1 cellular context compared by ENCODE assay signal in the genomic region with DNA sequence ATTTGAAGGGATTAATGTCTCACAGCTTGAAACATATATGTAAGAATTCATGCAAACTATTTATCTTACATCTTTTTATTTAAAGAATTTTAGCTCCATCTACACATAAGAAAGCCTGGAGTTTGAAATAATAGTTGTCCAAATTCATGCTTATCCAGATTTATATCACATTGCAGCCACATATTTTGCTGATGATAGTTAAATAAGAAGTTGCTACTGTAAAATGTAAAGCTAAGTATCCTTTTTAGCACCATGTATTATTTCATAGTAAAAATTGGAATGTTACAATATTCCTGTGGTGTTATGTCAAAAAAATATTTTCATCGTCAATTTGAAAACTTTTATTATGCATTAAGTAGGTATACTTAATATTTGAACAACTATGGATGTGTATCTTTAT.
TF ChIP-seq lines count a peak whose summit lies in the region.

No MANE protein-coding gene starts in this region.

TF ChIP-seq in K562, 482 proteins besides CTCF, POLR2A, EP300 and RAD21 (continued from another document):
- no peak for TF ChIP-seq TCF7 (IDR thresholded peaks at IDR 0.05; ENCODE audit: borderline replicate concordance)
TF ChIP-seq in K562: peak in this region for 2.
